In genomic region chr7:102393467-102393866, GRCh38 we compare ENCODE assay signal across 25 cellular contexts. TPM values are rescaled to one million over a fixed set of nuclear protein-coding genes. Genes with fewer than 3 reads are reported as not detected.
DNase-seq lines count a peak whose midpoint lies in the region; ATAC-seq, FAIRE-seq and TF ChIP-seq lines count a peak whose summit lies in the region.
"Had no signal": no experiment of that assay in that cellular context is flagged by ENCODE, and none has a peak within 500 bp of the region (broad histone marks: within the 10 kb centered on the region; RNA-seq: fewer than 3 reads in every experiment).

No MANE protein-coding gene starts in this region.

- no peaks in the 10 kb centered on the region for H3K27me3 ChIP-seq in CD4-positive, alpha-beta T cell (ENCODE audit: control insufficient read depth, insufficient read depth, low read length)
- no peaks in the 10 kb centered on the region for H3K27me3 ChIP-seq in osteoblast (ENCODE audit: insufficient read depth, low read length)
- H3K27me3 ChIP-seq: breast epithelium, foreskin keratinocyte, thyroid gland had no signal

- no peak overlapping the region for H2AFZ ChIP-seq in osteoblast (ENCODE audit: low read length)

- H3K9me3 ChIP-seq in CD4-positive, alpha-beta T cell (ENCODE audit: control insufficient read depth, low read length), result no peaks in the 10 kb centered on the region
- H3K9me3 ChIP-seq in osteoblast (ENCODE audit: low read depth, low read length), result no peaks in the 10 kb centered on the region
- H3K9me3 ChIP-seq: breast epithelium, thyroid gland had no signal

- CTCF ChIA-PET in CD4-positive, alpha-beta T cell (lab: Charles Lee), result interaction anchor here (0.8 kb wide), 1 partner anchor 114 kb away, joined by 5 read pairs; no protein-coding TSS in a partner anchor

- POLR2A ChIA-PET in CD4-positive, alpha-beta T cell (lab: Charles Lee), result interaction anchor here (0.6 kb wide), 1 partner anchor 106 kb away, joined by 3 read pairs; no protein-coding TSS in a partner anchor

- peaks cover 26% of the 10 kb centered on the region for H3K36me3 Mint-ChIP-seq in CD4-positive, alpha-beta T cell (ENCODE audit: low read depth)
- H3K36me3 Mint-ChIP-seq in activated T-cell treated with anti-CD3 and anti-CD28 coated beads, Interleukin-2, amount 50 U/mL, for 24 hours (ENCODE audit: low read depth), result peaks cover 63% of the 10 kb centered on the region

- H3K27ac ChIP-seq in CD4-positive, alpha-beta T cell (ENCODE audit: low read depth, low read length), result no peak overlapping the region
- H3K27ac ChIP-seq in osteoblast (ENCODE audit: low read depth, low read length), result no peak overlapping the region
- H3K27ac ChIP-seq: breast epithelium, epithelial cell of prostate, foreskin keratinocyte, thyroid gland had no signal

- peaks cover 15% of the 10 kb centered on the region for H3K4me1 ChIP-seq in osteoblast (ENCODE audit: insufficient read depth, low read length)
- H3K4me1 ChIP-seq: breast epithelium, foreskin keratinocyte had no signal

- H3K4me1 Mint-ChIP-seq in CD4-positive, alpha-beta T cell (ENCODE audit: low read depth), result peaks cover 20% of the 10 kb centered on the region
- peaks cover 24% of the 10 kb centered on the region for H3K4me1 Mint-ChIP-seq in activated T-cell treated with anti-CD3 and anti-CD28 coated beads, Interleukin-2, amount 50 U/mL, for 24 hours (ENCODE audit: low read depth)

- H3K4me2 ChIP-seq in osteoblast (ENCODE audit: insufficient read depth, low read length), result no peak overlapping the region

- DNase-seq in CD4-positive, alpha-beta T cell, result no peak
- DNase-seq in M059J (ENCODE audit: low read depth), result peak; percentile 90
- peak; percentile 42 for DNase-seq in ecto neural progenitor cell (ENCODE audit: low spot score)
- DNase-seq in osteoblast (ENCODE audit: insufficient read length, low spot score, missing footprints), result peak; percentile 4
- no peak for DNase-seq in stimulated activated CD4-positive, alpha-beta T cell treated with anti-CD3 and anti-CD28 coated beads, Interleukin-2, amount 100 ng/mL, for 24 hours
- DNase-seq in H54 (ENCODE audit: insufficient read length, low spot score), result no peak
- no peak for DNase-seq in activated T-cell treated with anti-CD3 and anti-CD28 coated beads, Interleukin-2, amount 50 U/mL, for 24 hours
- DNase-seq: activated naive CD8-positive, alpha-beta T cell treated with anti-CD3 and anti-CD28 coated beads, Interleukin-2, amount 10 ng/mL, durations not matched to agents 7 days and 5 days; dermis blood vessel endothelial cell; foreskin keratinocyte; hypothalamus; KG1; NCI-H1930; NCI-H226; stimulated activated naive B cell treated with anti-CD40 and anti-IgM and Interleukin-4, amounts not matched to agents 10 μg/mL and 1 μg/mL and 100 μg/mL, for 72 hours; T-helper 9 cell; thyroid gland had no signal

- H3K4me3 ChIP-seq in osteoblast (ENCODE audit: insufficient read depth, low read length), result no peak overlapping the region
- H3K4me3 ChIP-seq: breast epithelium, thyroid gland had no signal

- no peak for TF ChIP-seq CTCF in CD4-positive, alpha-beta T cell (IDR thresholded peaks at IDR 0.05)
- no peak for TF ChIP-seq CTCF in osteoblast (IDR thresholded peaks at IDR 0.05; ENCODE audit: extremely low read depth, low read depth, low read length)

- H3K9me3 Mint-ChIP-seq in CD4-positive, alpha-beta T cell, result no peaks in the 10 kb centered on the region
- H3K9me3 Mint-ChIP-seq in activated T-cell treated with anti-CD3 and anti-CD28 coated beads, Interleukin-2, amount 50 U/mL, for 24 hours, result no peaks in the 10 kb centered on the region
- H3K9me3 Mint-ChIP-seq: activated naive CD8-positive, alpha-beta T cell treated with anti-CD3 and anti-CD28 coated beads, Interleukin-2, amount 10 ng/mL, durations not matched to agents 7 days and 5 days; stimulated activated naive B cell treated with anti-CD40 and anti-IgM and Interleukin-4, amounts not matched to agents 10 μg/mL and 1 μg/mL and 100 μg/mL, for 72 hours had no signal

- ATAC-seq in CD4-positive, alpha-beta T cell (ENCODE audit: poor library complexity), result no peak
- ATAC-seq in HG03135 (IDR thresholded peaks at IDR 0.05; ENCODE audit: unreplicated experiment), result no peak
- ATAC-seq: activated CD4-positive, CD25-positive, alpha-beta regulatory T cell treated with anti-CD3 and anti-CD28 coated beads, Interleukin-2, amount 50 U/mL, for 24 hours; foreskin keratinocyte; stimulated activated naive B cell treated with anti-CD40 and anti-IgM and Interleukin-4, amounts not matched to agents 10 μg/mL and 1 μg/mL and 100 μg/mL, for 72 hours had no signal

- peaks cover 18% of the 10 kb centered on the region for H3K79me2 ChIP-seq in osteoblast (ENCODE audit: insufficient read depth, low read length)

- H3K36me3 ChIP-seq in osteoblast (ENCODE audit: insufficient read depth, low read length), result peaks cover 11% of the 10 kb centered on the region
- H3K36me3 ChIP-seq: breast epithelium, thyroid gland had no signal

- H3K27me3 Mint-ChIP-seq in CD4-positive, alpha-beta T cell, result no peaks in the 10 kb centered on the region
- H3K27me3 Mint-ChIP-seq in activated T-cell treated with anti-CD3 and anti-CD28 coated beads, Interleukin-2, amount 50 U/mL, for 24 hours, result no peaks in the 10 kb centered on the region
- H3K27me3 Mint-ChIP-seq: activated naive CD8-positive, alpha-beta T cell treated with anti-CD3 and anti-CD28 coated beads, Interleukin-2, amount 10 ng/mL, durations not matched to agents 7 days and 5 days; stimulated activated naive B cell treated with anti-CD40 and anti-IgM and Interleukin-4, amounts not matched to agents 10 μg/mL and 1 μg/mL and 100 μg/mL, for 72 hours had no signal

- H3K4me3 Mint-ChIP-seq in CD4-positive, alpha-beta T cell, result no peak overlapping the region
- no peak overlapping the region for H3K4me3 Mint-ChIP-seq in activated T-cell treated with anti-CD3 and anti-CD28 coated beads, Interleukin-2, amount 50 U/mL, for 24 hours
- H3K4me3 Mint-ChIP-seq: activated naive CD8-positive, alpha-beta T cell treated with anti-CD3 and anti-CD28 coated beads, Interleukin-2, amount 10 ng/mL, durations not matched to agents 7 days and 5 days; stimulated activated naive B cell treated with anti-CD40 and anti-IgM and Interleukin-4, amounts not matched to agents 10 μg/mL and 1 μg/mL and 100 μg/mL, for 72 hours had no signal

- no peak for TF ChIP-seq POLR2A in H54 (IDR thresholded peaks at IDR 0.05; ENCODE audit: low read depth, low read length)

- peaks cover 3% of the 10 kb centered on the region for H4K20me1 ChIP-seq in osteoblast (ENCODE audit: insufficient read depth, low read length)

- FAIRE-seq in H54 (lab: Jason Lieb, UNC), result no peak
- FAIRE-seq: A204.1, GM12892 had no signal

- intact Hi-C loops in CD4-positive, alpha-beta T cell (cut with DNase I, micrococcal nuclease), result loop anchor here in 1 of 2 experiments (5.0 kb wide), 1 partner anchor 851 kb away; no protein-coding TSS in a partner anchor

- peak overlapping the region; percentile 20 for H3K27ac Mint-ChIP-seq in CD4-positive, alpha-beta T cell
- H3K27ac Mint-ChIP-seq in activated T-cell treated with anti-CD3 and anti-CD28 coated beads, Interleukin-2, amount 50 U/mL, for 24 hours, result no peak overlapping the region
- H3K27ac Mint-ChIP-seq: activated naive CD8-positive, alpha-beta T cell treated with anti-CD3 and anti-CD28 coated beads, Interleukin-2, amount 10 ng/mL, durations not matched to agents 7 days and 5 days; stimulated activated naive B cell treated with anti-CD40 and anti-IgM and Interleukin-4, amounts not matched to agents 10 μg/mL and 1 μg/mL and 100 μg/mL, for 72 hours had no signal

RNA-seq across cellular contexts. Expression of gene PRKRIP1, which starts 2.7 kb away (rescaled TPM):
- total RNA-seq in CD4-positive, alpha-beta T cell, result 10 to 100 TPM; 47.4 to 48.0 TPM
- 14.9 and 21.2 TPM in 2 replicates for total RNA-seq in M059J (2014; rRNA removed; shearing (Covaris generic))
- total RNA-seq in osteoblast, result 14.5 and 16.5 TPM in 2 replicates

RNA-seq across cellular contexts. Expression of gene SPDYE6, which starts 37.2 kb away (rescaled TPM):
- total RNA-seq in CD4-positive, alpha-beta T cell, result not detected
- total RNA-seq in M059J (2014; rRNA removed; shearing (Covaris generic)), result not detected in 2 replicates
- not detected in 2 replicates for total RNA-seq in osteoblast
- total RNA-seq: activated naive CD8-positive, alpha-beta T cell treated with anti-CD3 and anti-CD28 coated beads, Interleukin-2, amount 10 ng/mL, durations not matched to agents 7 days and 5 days; dermis blood vessel endothelial cell; foreskin keratinocyte; mesenteric fat pad; SK-MEL-5; thyroid gland had no signal

RNA-seq across cellular contexts. Expression of gene ORAI2, which starts 39.9 kb away (rescaled TPM):
- 10 to 100 TPM; 12.3 to 16.5 TPM for total RNA-seq in CD4-positive, alpha-beta T cell
- 52.4 and 67.0 TPM in 2 replicates for total RNA-seq in M059J (2014; rRNA removed; shearing (Covaris generic))
- 44.2 and 57.5 TPM in 2 replicates for total RNA-seq in osteoblast

Comparison
In these comparisons a context has a peak if more than half of its experiments do, and no peak if none do; other contexts are left out.
1. DNase-seq: peak in M059J (single experiment), ecto neural progenitor cell (single experiment) and osteoblast (single experiment); none in CD4-positive, alpha-beta T cell (0 of 10), stimulated activated CD4-positive, alpha-beta T cell treated with anti-CD3 and anti-CD28 coated beads, Interleukin-2, amount 100 ng/mL, for 24 hours (0 of 2), H54 (single experiment) and activated T-cell treated with anti-CD3 and anti-CD28 coated beads, Interleukin-2, amount 50 U/mL, for 24 hours (single experiment).